ENCODE assay signal across 17 cellular contexts in the genomic region with DNA sequence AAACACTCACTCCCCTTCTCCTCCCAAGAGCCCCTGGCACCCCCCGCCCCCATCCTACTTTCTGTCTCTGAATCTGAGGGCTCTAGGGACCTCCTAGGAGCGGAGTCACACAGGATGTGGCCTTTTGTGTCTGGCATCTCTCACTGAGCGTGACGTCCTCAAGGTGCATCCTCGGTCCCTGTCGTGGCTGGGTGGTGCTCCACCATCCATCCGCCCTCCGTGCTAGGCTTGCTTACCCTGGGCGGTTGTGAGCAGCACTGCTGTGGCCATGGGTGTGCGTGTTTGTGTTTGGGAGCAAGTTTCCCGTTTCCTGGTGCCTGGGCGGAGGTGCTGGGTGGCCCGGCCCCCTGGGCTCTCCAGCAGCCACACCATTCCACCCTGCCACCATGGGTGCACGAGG. TPM values are rescaled to one million over a fixed set of nuclear protein-coding genes. Genes with fewer than 3 reads are reported as not detected.
DNase-seq lines count a peak whose midpoint lies in the region; ATAC-seq, FAIRE-seq and TF ChIP-seq lines count a peak whose summit lies in the region.
"Had no signal": no experiment of that assay in that cellular context is flagged by ENCODE, and none has a peak within 500 bp of the region (broad histone marks: within the 10 kb centered on the region; RNA-seq: fewer than 3 reads in every experiment).

No MANE protein-coding gene starts in this region.

- no peaks in the 10 kb centered on the region for H3K9me3 Mint-ChIP-seq in activated naive CD8-positive, alpha-beta T cell treated with anti-CD3 and anti-CD28 coated beads, Interleukin-2, amount 10 ng/mL, durations not matched to agents 7 days and 5 days
- H3K9me3 Mint-ChIP-seq: activated T-cell treated with anti-CD3 and anti-CD28 coated beads, Interleukin-2, amount 50 U/mL, for 4 hours had no signal

- no peak for TF ChIP-seq CTCF in spleen (IDR thresholded peaks at IDR 0.05 in 8 of 11, conservative IDR thresholded peaks at IDR 0.05 in 3 of 11)

- no peak overlapping the region for H3K4me3 Mint-ChIP-seq in activated naive CD8-positive, alpha-beta T cell treated with anti-CD3 and anti-CD28 coated beads, Interleukin-2, amount 10 ng/mL, durations not matched to agents 7 days and 5 days
- H3K4me3 Mint-ChIP-seq: activated T-cell treated with anti-CD3 and anti-CD28 coated beads, Interleukin-2, amount 50 U/mL, for 4 hours had no signal

- H3K27me3 Mint-ChIP-seq in activated naive CD8-positive, alpha-beta T cell treated with anti-CD3 and anti-CD28 coated beads, Interleukin-2, amount 10 ng/mL, durations not matched to agents 7 days and 5 days = no peaks in the 10 kb centered on the region

- 71 to 79% (median 72%) methylated on average over 14 of the region's 14 CpGs for WGBS in spleen, 5 donors

- H3K27me3 ChIP-seq in spleen (replicated peaks in 1 of 7) = no peaks in the 10 kb centered on the region
- H3K27me3 ChIP-seq in effector memory CD4-positive, alpha-beta T cell (replicated peaks; ENCODE audit: control insufficient read depth, insufficient read depth, low read length, poor library complexity, severe bottlenecking) = no peaks in the 10 kb centered on the region

- H3K27ac ChIP-seq in spleen = peak overlapping the region in 6 of 8 donors; percentile 13 to 78 (median 67)
- no peak overlapping the region for H3K27ac ChIP-seq in effector memory CD4-positive, alpha-beta T cell (ENCODE audit: insufficient read depth, low read length, poor library complexity, severe bottlenecking)
- H3K27ac ChIP-seq: VCaP had no signal

- peaks cover 0 to 100% (median 86%) of the 10 kb centered on the region in 6 donors for H3K36me3 ChIP-seq in spleen
- peaks cover 40% of the 10 kb centered on the region for H3K36me3 ChIP-seq in effector memory CD4-positive, alpha-beta T cell (ENCODE audit: control insufficient read depth, insufficient read depth, low read length)

- H3K36me3 Mint-ChIP-seq in activated naive CD8-positive, alpha-beta T cell treated with anti-CD3 and anti-CD28 coated beads, Interleukin-2, amount 10 ng/mL, durations not matched to agents 7 days and 5 days = peaks cover 7% of the 10 kb centered on the region

- H3K9me3 ChIP-seq in spleen = no peaks in the 10 kb centered on the region
- H3K9me3 ChIP-seq in effector memory CD4-positive, alpha-beta T cell (ENCODE audit: control insufficient read depth, low read length) = no peaks in the 10 kb centered on the region

- H3K4me1 Mint-ChIP-seq in activated naive CD8-positive, alpha-beta T cell treated with anti-CD3 and anti-CD28 coated beads, Interleukin-2, amount 10 ng/mL, durations not matched to agents 7 days and 5 days = peaks cover 6% of the 10 kb centered on the region

- no peak overlapping the region for H3K4me3 ChIP-seq in spleen
- no peak overlapping the region for H3K4me3 ChIP-seq in effector memory CD4-positive, alpha-beta T cell (ENCODE audit: insufficient read depth, low read depth, low read length, poor library complexity, severe bottlenecking)

- ATAC-seq in HG03139 (IDR thresholded peaks at IDR 0.05; ENCODE audit: unreplicated experiment) (peak; percentile 51), GM21360 (IDR thresholded peaks at IDR 0.05; ENCODE audit: unreplicated experiment) (no peak)
- peak; percentile 68 for ATAC-seq in activated naive CD8-positive, alpha-beta T cell treated with anti-CD3 and anti-CD28 coated beads, Interleukin-2, amount 10 ng/mL, durations not matched to agents 7 days and 5 days (ENCODE audit: low read depth)

- H3K27ac Mint-ChIP-seq in activated naive CD8-positive, alpha-beta T cell treated with anti-CD3 and anti-CD28 coated beads, Interleukin-2, amount 10 ng/mL, durations not matched to agents 7 days and 5 days = peak overlapping the region; percentile 70

- intact Hi-C loops in spleen (cut with DNase I; ENCODE audit: low total_unique reads) = no loop called here

- TF ChIP-seq POLR2A in GM12892 (IDR thresholded peaks at IDR 0.05; ENCODE audit: low read depth, low read length) (no peak), spleen (IDR thresholded peaks at IDR 0.05) (no peak)

- peaks cover 0 to 61% (median 15%) of the 10 kb centered on the region in 6 donors for H3K4me1 ChIP-seq in spleen
- H3K4me1 ChIP-seq in effector memory CD4-positive, alpha-beta T cell (ENCODE audit: control insufficient read depth, insufficient read depth, low read length, poor library complexity, severe bottlenecking) = no peaks in the 10 kb centered on the region

- FAIRE-seq in GM12892 (lab: Jason Lieb, UNC) = peak; percentile 77
- FAIRE-seq: frontal cortex, islet of Langerhans had no signal

- DNase-seq in GM12892 (ENCODE audit: insufficient read length) = peak; percentile 61
- no peak for DNase-seq in activated naive CD8-positive, alpha-beta T cell treated with anti-CD3 and anti-CD28 coated beads, Interleukin-2, amount 10 ng/mL, durations not matched to agents 7 days and 5 days
- DNase-seq in spleen = peak; percentile 92
- DNase-seq in effector memory CD4-positive, alpha-beta T cell = no peak
- DNase-seq in NCI-H1417 (lab: John Stamatoyannopoulos, UW) = no peak
- DNase-seq: activated T-cell treated with anti-CD3 and anti-CD28 coated beads, Interleukin-2, amount 50 U/mL, for 4 hours; effector CD4-positive, alpha-beta T cell; NCI-H1417 treated with DMSO at 0.1 percent for 48 hours; NCI-H69; Right ventricle myocardium superior had no signal

- POLR2A ChIA-PET in activated naive CD8-positive, alpha-beta T cell treated with anti-CD3 and anti-CD28 coated beads, Interleukin-2, amount 10 ng/mL, durations not matched to agents 7 days and 5 days (lab: Charles Lee) = no interaction called here

RNA-seq across cellular contexts. Expression of gene PLEKHJ1, which starts 12.2 kb away (rescaled TPM):
- 41.7 TPM for polyA plus RNA-seq in GM12892 (2012; ENCODE audit: missing spikeins)
- 10 to 100 TPM; 69.8 to 71.3 TPM for total RNA-seq in activated naive CD8-positive, alpha-beta T cell treated with anti-CD3 and anti-CD28 coated beads, Interleukin-2, amount 10 ng/mL, durations not matched to agents 7 days and 5 days
- 10 to 100 TPM; 37.7 to 66.6 (median 45.6) TPM for total RNA-seq in spleen
- polyA plus RNA-seq in spleen = 100 to 1,000 TPM in 1 of 3 donors, 10 to 100 TPM in 2; 78.5 to 117 (median 91.8) TPM

RNA-seq across cellular contexts. Expression of gene SF3A2, which starts 12.7 kb away (rescaled TPM):
- polyA plus RNA-seq in GM12892 (2012; ENCODE audit: missing spikeins) = 15.6 TPM
- total RNA-seq in activated naive CD8-positive, alpha-beta T cell treated with anti-CD3 and anti-CD28 coated beads, Interleukin-2, amount 10 ng/mL, durations not matched to agents 7 days and 5 days = 100 to 1,000 TPM; 171 TPM
- total RNA-seq in spleen = 10 to 100 TPM; 28.5 to 79.7 (median 66.6) TPM
- 10 to 100 TPM; 35.1 to 50.4 (median 37.7) TPM for polyA plus RNA-seq in spleen

RNA-seq across cellular contexts. Expression of gene AMH, which starts 25.2 kb away (rescaled TPM):
- not detected for polyA plus RNA-seq in GM12892 (2012; ENCODE audit: missing spikeins)
- 10 to 100 TPM in 1 of 2 experiments, 1 to 10 TPM in 1; 9.7 to 10.4 TPM for total RNA-seq in activated naive CD8-positive, alpha-beta T cell treated with anti-CD3 and anti-CD28 coated beads, Interleukin-2, amount 10 ng/mL, durations not matched to agents 7 days and 5 days
- total RNA-seq in spleen = 1 to 10 TPM in 4 of 7 donors, under 1 TPM in 3; 0.79 to 5.7 (median 2.1) TPM
- 1 to 10 TPM in 1 of 3 donors, under 1 TPM in 2; 0.20 to 1.2 (median 0.58) TPM for polyA plus RNA-seq in spleen

RNA-seq across cellular contexts. Expression of gene JSRP1, which starts 32.3 kb away (rescaled TPM):
- polyA plus RNA-seq in GM12892 (2012; ENCODE audit: missing spikeins) = 0.64 TPM
- total RNA-seq in activated naive CD8-positive, alpha-beta T cell treated with anti-CD3 and anti-CD28 coated beads, Interleukin-2, amount 10 ng/mL, durations not matched to agents 7 days and 5 days = 1 to 10 TPM; 1.1 to 1.4 TPM
- 1 to 10 TPM; 1.2 to 4.8 (median 3.4) TPM for total RNA-seq in spleen
- polyA plus RNA-seq in spleen = 1 to 10 TPM; 1.2 to 3.0 (median 2.8) TPM
- total RNA-seq: renal cortical epithelial cell, subcutaneous adipose tissue had no signal

RNA-seq across cellular contexts. Expression of gene PEAK3, which starts 58.0 kb away (rescaled TPM):
- polyA plus RNA-seq in GM12892 (2012; ENCODE audit: missing spikeins) = 0.85 TPM
- total RNA-seq in activated naive CD8-positive, alpha-beta T cell treated with anti-CD3 and anti-CD28 coated beads, Interleukin-2, amount 10 ng/mL, durations not matched to agents 7 days and 5 days = under 1 TPM in 1 of 2 experiments, not detected in 1; 0.14 TPM
- total RNA-seq in spleen = 10 to 100 TPM in 2 of 7 donors, 1 to 10 TPM in 5; 5.7 to 17.4 (median 6.8) TPM
- under 1 TPM; 0.30 to 0.93 (median 0.50) TPM for polyA plus RNA-seq in spleen

Comparison
In these comparisons a context has a peak if more than half of its experiments do, and no peak if none do; other contexts are left out.
1. DNase-seq: peak in GM12892 (single experiment) and spleen (single experiment); none in activated naive CD8-positive, alpha-beta T cell treated with anti-CD3 and anti-CD28 coated beads, Interleukin-2, amount 10 ng/mL, durations not matched to agents 7 days and 5 days (single experiment), effector memory CD4-positive, alpha-beta T cell (0 of 3) and NCI-H1417 (0 of 3).